Comparison of ENCODE assay signal across 21 cellular contexts in the genomic region with DNA sequence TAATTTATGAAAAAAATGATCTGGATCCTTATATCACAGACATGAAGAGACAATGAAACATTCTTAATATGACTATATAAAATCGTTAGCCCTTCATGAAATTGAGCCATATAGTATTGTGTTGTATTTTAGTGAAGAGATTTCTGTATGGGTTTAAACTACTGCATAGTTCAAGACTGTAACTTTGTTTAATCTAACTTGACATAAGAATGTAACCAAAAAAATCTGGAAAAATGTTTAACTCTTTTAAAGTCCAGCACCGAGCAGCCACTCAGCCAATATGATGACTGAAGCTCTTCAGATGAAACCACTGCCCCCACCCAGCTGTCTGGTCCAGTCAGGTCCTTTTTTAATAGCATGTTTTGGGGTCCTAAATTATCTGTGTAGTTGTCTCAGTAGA. TPM values are rescaled to one million over a fixed set of nuclear protein-coding genes. Genes with fewer than 3 reads are reported as not detected.
DNase-seq lines count a peak whose midpoint lies in the region; ATAC-seq and TF ChIP-seq lines count a peak whose summit lies in the region.
"Had no signal": no experiment of that assay in that cellular context is flagged by ENCODE, and none has a peak within 500 bp of the region (broad histone marks: within the 10 kb centered on the region; RNA-seq: fewer than 3 reads in every experiment).

No MANE protein-coding gene starts in this region.

- no peak overlapping the region for H4K5ac ChIP-seq in IMR-90 (ENCODE audit: low read depth, low read length)

- no TSS peak for BruUV-seq in IMR-90 (replicated peaks; lab: Mats Ljungman, UMichigan)

- whole genome bisulfite sequencing in IMR-90 (ENCODE audit: extremely low coverage in 2 of 2, insufficient read length in 1 of 2), 2 experiments, result no CpG with 5 or more reads among the region's 2 CpGs
- 22 to 31% methylated on average over 2 of the region's 2 CpGs for WGBS in aorta, 2 donors
- 75 to 84% (median 76%) methylated on average over 2 of the region's 2 CpGs for WGBS in spleen, 5 donors

- H4K20me1 ChIP-seq in IMR-90 (ENCODE audit: insufficient read depth, low read length), result no peaks in the 10 kb centered on the region

- H3K9me3 Mint-ChIP-seq in nephron, result peaks cover 17% of the 10 kb centered on the region
- H3K9me3 Mint-ChIP-seq: CD4-positive, alpha-beta T cell had no signal

- DNase-seq in IMR-90, result peak; percentile 30
- DNase-seq in dedifferentiated amniotic fluid mesenchymal stem cell (ENCODE audit: extremely low spot score), result peak; percentile 38
- DNase-seq in DMS53 (lab: John Stamatoyannopoulos, UW), result no peak
- DNase-seq in NCI-H2029 (lab: John Stamatoyannopoulos, UW), result no peak
- no peak for DNase-seq in aorta
- DNase-seq in spleen, result no peak
- DNase-seq: ACHN; AML-193; Caco-2; CD4-positive, alpha-beta T cell; DMS79 treated with DMSO at 0.1 percent for 48 hours; EL; H9 had no signal

- H2BK20ac ChIP-seq in IMR-90 (ENCODE audit: low read depth, low read length), result peak overlapping the region; percentile 69; the same call in 1 of the 2 replicates

- no peak overlapping the region for H2BK5ac ChIP-seq in IMR-90 (ENCODE audit: low read depth, low read length, poor library complexity, severe bottlenecking)

- POLR2A ChIA-PET in IMR-90 (lab: Charles Lee; ENCODE audit: unreplicated experiment), result interaction anchor here (1.4 kb wide), 1 partner anchor 208 kb away, joined by 3 read pairs; no protein-coding TSS in a partner anchor

- H3K4me1 Mint-ChIP-seq in nephron, result peaks cover 13% of the 10 kb centered on the region

- no peak overlapping the region for H3K18ac ChIP-seq in IMR-90 (ENCODE audit: low read depth, low read length)

- no peak for TF ChIP-seq RAD21 in IMR-90 (IDR thresholded peaks at IDR 0.05; ENCODE audit: low read length)

- H3K23ac ChIP-seq in IMR-90 (ENCODE audit: low read depth, low read length), result no peak overlapping the region

- H3K36me3 ChIP-seq in IMR-90 (ENCODE audit: control insufficient read depth, insufficient read depth, low read length) (no peaks in the 10 kb centered on the region), aorta (ENCODE audit: control insufficient read depth in 1 of 2, insufficient read depth in 2 of 2, low read length in 1 of 2) (no peaks in the 10 kb centered on the region), spleen (no peaks in the 10 kb centered on the region)

- H3K9ac ChIP-seq in IMR-90 (ENCODE audit: low read depth, low read length), result no peak overlapping the region

- CTCF ChIA-PET in IMR-90 (lab: Yijun Ruan, JAX), result interaction anchor here (0.5 to 3.5 kb wide), 2 partner anchors 9 to 363 kb away, joined by 3 to 31 read pairs; no protein-coding TSS in a partner anchor

- dilution Hi-C loops in IMR-90 (cut with HindIII; ENCODE audit: low sequenced_read_pairs, unreplicated experiment), result no loop called here

- in situ Hi-C loops in IMR-90 (cut with MboI; ENCODE audit: low sequenced_read_pairs), result no loop called here

- intact Hi-C loops in IMR-90 (cut with micrococcal nuclease) (no loop called here), aorta (cut with DNase I) (no loop called here), spleen (cut with DNase I; ENCODE audit: low total_unique reads) (no loop called here)

- no peak overlapping the region for H3K56ac ChIP-seq in IMR-90 (ENCODE audit: extremely low read depth, insufficient read depth, low read length)

- H3K4me3 ChIP-seq in IMR-90 (ENCODE audit: insufficient read depth, low read depth, low read length) (no peak overlapping the region), aorta (ENCODE audit: low read length in 2 of 2) (no peak overlapping the region), spleen (no peak overlapping the region)
- H3K4me3 ChIP-seq: GM12878, K562 had no signal

- H4K8ac ChIP-seq in IMR-90 (ENCODE audit: low read depth in 2 of 2, low read length in 2 of 2), result peak overlapping the region in 1 of 2 experiments; percentile 20; a peak in 2 of 4 replicates

- no peak overlapping the region for H2AFZ ChIP-seq in IMR-90 (replicated peaks; ENCODE audit: low read length, poor library complexity)

- H3K27me3 ChIP-seq in IMR-90 (ENCODE audit: control insufficient read depth, insufficient read depth, low read length) (no peaks in the 10 kb centered on the region), aorta (ENCODE audit: control insufficient read depth in 1 of 2, insufficient read depth in 2 of 2, low read length in 1 of 2) (no peaks in the 10 kb centered on the region), spleen (replicated peaks in 1 of 7) (no peaks in the 10 kb centered on the region)

- no peak overlapping the region for H3K4me3 Mint-ChIP-seq in nephron
- H3K4me3 Mint-ChIP-seq: CD4-positive, alpha-beta T cell; H9 had no signal

- peaks cover 16% of the 10 kb centered on the region for H3K36me3 Mint-ChIP-seq in nephron (ENCODE audit: low read depth)

- peak overlapping the region; percentile 17 for H2BK120ac ChIP-seq in IMR-90 (ENCODE audit: low read depth, low read length)

- peak; percentile 87 for ATAC-seq in IMR-90 (ENCODE audit: low read depth)
- ATAC-seq in aorta (ENCODE audit: low FRiP score), result no peak
- ATAC-seq: GM12878, K562 had no signal

- H2BK15ac ChIP-seq in IMR-90 (ENCODE audit: low read depth, low read length), result no peak overlapping the region

- H3K27me3 Mint-ChIP-seq in nephron (ENCODE audit: low read depth), result no peaks in the 10 kb centered on the region

- no peak overlapping the region for H3K4me2 ChIP-seq in IMR-90 (ENCODE audit: low read depth, low read length)

- no peaks in the 10 kb centered on the region for H3K79me1 ChIP-seq in IMR-90 (ENCODE audit: low read depth in 1 of 2, low read length in 2 of 2)

- no peak for TF ChIP-seq CTCF in IMR-90 (conservative IDR thresholded peaks at IDR 0.05; ENCODE audit: low read depth, low read length)
- TF ChIP-seq CTCF in nephron (IDR thresholded peaks at IDR 0.05; ENCODE audit: unreplicated experiment in 3 of 3), result no peak
- no peak for TF ChIP-seq CTCF in spleen (IDR thresholded peaks at IDR 0.05 in 8 of 11, conservative IDR thresholded peaks at IDR 0.05 in 3 of 11)

- H3K4me1 ChIP-seq in IMR-90 (ENCODE audit: control insufficient read depth, insufficient read depth, low read length) (peaks cover 5% of the 10 kb centered on the region; the same call in 1 of the 2 replicates), aorta (ENCODE audit: control insufficient read depth in 1 of 2, insufficient read depth in 2 of 2, low read length in 2 of 2) (no peaks in the 10 kb centered on the region), spleen (no peaks in the 10 kb centered on the region)
- H3K4me1 ChIP-seq: Caco-2 had no signal

- H3K4ac ChIP-seq in IMR-90 (ENCODE audit: low read depth, low read length), result no peak overlapping the region

- H2AK5ac ChIP-seq in IMR-90 (ENCODE audit: low read depth, low read length), result no peak overlapping the region

- peak overlapping the region; percentile 74; the same call in 1 of the 2 replicates for H4K91ac ChIP-seq in IMR-90 (ENCODE audit: insufficient read depth, low read depth, low read length)

- TF ChIP-seq POLR2A in IMR-90 (IDR thresholded peaks at IDR 0.05; ENCODE audit: low read depth, low read length), result no peak
- TF ChIP-seq POLR2A in spleen (IDR thresholded peaks at IDR 0.05), result no peak

- no peak overlapping the region for H2AK9ac ChIP-seq in IMR-90 (replicated peaks; ENCODE audit: low read depth, low read length, poor library complexity)

- H3K14ac ChIP-seq in IMR-90 (replicated peaks; ENCODE audit: low read depth, low read length), result 0 out of 2 replicates have a peak overlapping the region, but pooled peaks have one; percentile 50

- H3K9me3 ChIP-seq in IMR-90 (ENCODE audit: control insufficient read depth, insufficient read depth, low read length) (no peaks in the 10 kb centered on the region; the same call in 1 of the 2 replicates), aorta (ENCODE audit: control insufficient read depth, low read length) (no peaks in the 10 kb centered on the region), spleen (peaks cover 0 to 17% (median 8%) of the 10 kb centered on the region in 8 donors)

- H3K27ac Mint-ChIP-seq in nephron, result peak overlapping the region; percentile 28 to 94 (median 85)
- H3K27ac Mint-ChIP-seq: CD4-positive, alpha-beta T cell; H9 had no signal

- no peaks in the 10 kb centered on the region for H3K9me1 ChIP-seq in IMR-90 (ENCODE audit: insufficient read depth, low read length)

- peak overlapping the region; percentile 52; the same call in 1 of the 2 replicates for H3K27ac ChIP-seq in IMR-90 (ENCODE audit: insufficient read depth, low read length)
- no peak overlapping the region for H3K27ac ChIP-seq in aorta (ENCODE audit: low read depth in 1 of 2, low read length in 2 of 2)
- no peak overlapping the region for H3K27ac ChIP-seq in spleen
- H3K27ac ChIP-seq: C4-2B, HL-60 had no signal

TF ChIP-seq in IMR-90, 13 proteins besides CTCF, POLR2A, EP300 and RAD21:
- no peak for TF ChIP-seq RCOR1 (IDR thresholded peaks at IDR 0.05; ENCODE audit: insufficient replicate concordance, low read length)
- no peak for TF ChIP-seq MXI1 (IDR thresholded peaks at IDR 0.05; ENCODE audit: borderline replicate concordance, low read depth, low read length)
- no peak for TF ChIP-seq MAZ (IDR thresholded peaks at IDR 0.05; ENCODE audit: borderline replicate concordance, low read depth, low read length)
- TF ChIP-seq, protein P1, sequence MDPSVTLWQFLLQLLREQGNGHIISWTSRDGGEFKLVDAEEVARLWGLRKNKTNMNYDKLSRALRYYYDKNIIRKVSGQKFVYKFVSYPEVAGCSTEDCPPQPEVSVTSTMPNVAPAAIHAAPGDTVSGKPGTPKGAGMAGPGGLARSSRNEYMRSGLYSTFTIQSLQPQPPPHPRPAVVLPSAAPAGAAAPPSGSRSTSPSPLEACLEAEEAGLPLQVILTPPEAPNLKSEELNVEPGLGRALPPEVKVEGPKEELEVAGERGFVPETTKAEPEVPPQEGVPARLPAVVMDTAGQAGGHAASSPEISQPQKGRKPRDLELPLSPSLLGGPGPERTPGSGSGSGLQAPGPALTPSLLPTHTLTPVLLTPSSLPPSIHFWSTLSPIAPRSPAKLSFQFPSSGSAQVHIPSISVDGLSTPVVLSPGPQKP (IDR thresholded peaks at IDR 0.05; ENCODE audit: borderline replicate concordance, low read depth, low read length), result no peak
- TF ChIP-seq MAFK (IDR thresholded peaks at IDR 0.05; ENCODE audit: low read depth, low read length), result no peak
- no peak for TF ChIP-seq NFE2L2 (IDR thresholded peaks at IDR 0.05; ENCODE audit: low read depth, low read length)
- no peak for TF ChIP-seq CEBPB (IDR thresholded peaks at IDR 0.05; ENCODE audit: low read depth, low read length)
- TF ChIP-seq RFX5 (IDR thresholded peaks at IDR 0.05; ENCODE audit: low read depth, low read length), result no peak
- TF ChIP-seq FOS (IDR thresholded peaks at IDR 0.05; ENCODE audit: low read depth, low read length), result no peak
TF ChIP-seq in IMR-90: peak in this region for 0.

RNA-seq across cellular contexts. Expression of a gene that starts 4.9 kb away (rescaled TPM):
- not detected in 2 replicates for total RNA-seq in IMR-90 (2012; rRNA removed)
- polyA plus RNA-seq in IMR-90 (2012; rRNA removed), result not detected in 2 replicates
- not detected in 2 replicates for polyA plus RNA-seq in IMR-90 (2012; cell fraction: cytosol; rRNA removed)
- polyA plus RNA-seq in IMR-90 (2012; cell fraction: nucleus; rRNA removed; ENCODE audit: low replicate concordance), result 0.17 TPM in 1 of 2 replicates, not detected in the other
- 1 to 10 TPM; 1.2 to 1.5 TPM for total RNA-seq in aorta
- not detected for polyA plus RNA-seq in aorta
- 1 to 10 TPM in 3 of 7 donors, under 1 TPM in 2, not detected in 2; 0.50 to 4.4 (median 1.1) TPM for total RNA-seq in spleen
- not detected for polyA plus RNA-seq in spleen
- total RNA-seq: Caco-2; CD4-positive, alpha-beta T cell; G401; GM12878; HT1080; K562 had no signal
- polyA plus RNA-seq: BJ, GM12878, K562 had no signal

Comparison
In these comparisons a context has a peak if more than half of its experiments do, and no peak if none do; other contexts are left out.
1. DNase-seq: peak in IMR-90 (single experiment) and dedifferentiated amniotic fluid mesenchymal stem cell (single experiment); none in DMS53 (single experiment), NCI-H2029 (single experiment), aorta (0 of 2) and spleen (single experiment).